ENCODE assay signal across 1 cellular context in genomic region chr4:165502919-165503907, GRCh38.
TF ChIP-seq lines count a peak whose summit lies in the region.

No MANE protein-coding gene starts in this region.

TF ChIP-seq in HepG2, 621 proteins besides CTCF, POLR2A, EP300 and RAD21 (continued from another document and continues in another):
- TF ChIP-seq KIAA2018 (CRISPR knock-in tag; IDR thresholded peaks at IDR 0.05; ENCODE audit: borderline replicate concordance) (no peak), ZSCAN12 (CRISPR knock-in tag; IDR thresholded peaks at IDR 0.05) (no peak), ZNF576 (CRISPR knock-in tag; IDR thresholded peaks at IDR 0.05) (no peak), GTF2F1 (IDR thresholded peaks at IDR 0.05; ENCODE audit: low read length) (no peak), ZBTB43 (CRISPR knock-in tag; conservative IDR thresholded peaks at IDR 0.05) (no peak), ZNF660 (CRISPR knock-in tag; IDR thresholded peaks at IDR 0.05; ENCODE audit: borderline replicate concordance, low read depth) (no peak), NFIC (IDR thresholded peaks at IDR 0.05; ENCODE audit: low read length) (peak; percentile 83; the same call in 1 of the 2 replicates), GLI4 (CRISPR knock-in tag; IDR thresholded peaks at IDR 0.05; ENCODE audit: borderline replicate concordance) (no peak), ZNF776 (CRISPR knock-in tag; IDR thresholded peaks at IDR 0.05) (no peak), CREM (IDR thresholded peaks at IDR 0.05) (peak; percentile 77), CREM (CRISPR knock-in tag; IDR thresholded peaks at IDR 0.05) (no peak), CBFB (CRISPR knock-in tag; IDR thresholded peaks at IDR 0.05) (peak; percentile 51; the same call in 1 of the 2 replicates), RBAK (CRISPR knock-in tag; IDR thresholded peaks at IDR 0.05) (no peak), POLR2AphosphoS2 (IDR thresholded peaks at IDR 0.05; ENCODE audit: low read depth, low read length) (no peak), MAFG (CRISPR knock-in tag; IDR thresholded peaks at IDR 0.05) (no peak), ZNF646 (CRISPR knock-in tag; IDR thresholded peaks at IDR 0.05) (no peak), KLF12 (CRISPR knock-in tag; IDR thresholded peaks at IDR 0.05; ENCODE audit: borderline replicate concordance) (no peak), ZNF639 (CRISPR knock-in tag; conservative IDR thresholded peaks at IDR 0.05) (no peak), ARNTL (CRISPR knock-in tag; IDR thresholded peaks at IDR 0.05) (no peak), SNAPC4 (CRISPR knock-in tag; IDR thresholded peaks at IDR 0.05) (no peak), TFE3 (CRISPR knock-in tag; IDR thresholded peaks at IDR 0.05) (peak; percentile 23; the same call in 1 of the 2 replicates), FOSL2 (CRISPR knock-in tag; IDR thresholded peaks at IDR 0.05) (peak; percentile 93)
